Comparison of ENCODE assay signal across 15 cellular contexts in genomic region chr9:114803459-114803858, GRCh38. TPM values are rescaled to one million over a fixed set of nuclear protein-coding genes. Genes with fewer than 3 reads are reported as not detected.
A peak's percentile ranks its signal among the peaks of the same experiment; 100 is the strongest.
DNase-seq lines count a peak whose midpoint lies in the region; ATAC-seq and TF ChIP-seq lines count a peak whose summit lies in the region.
"Had no signal": no experiment of that assay in that cellular context is flagged by ENCODE, and none has a peak within 500 bp of the region (broad histone marks: within the 10 kb centered on the region; RNA-seq: fewer than 3 reads in every experiment).

No MANE protein-coding gene starts in this region.

- peak overlapping the region; percentile 37 for H3K14ac ChIP-seq in IMR-90 (replicated peaks; ENCODE audit: low read depth, low read length)

- H2BK5ac ChIP-seq in IMR-90 (ENCODE audit: low read depth, low read length, poor library complexity, severe bottlenecking), result no peak overlapping the region

- dilution Hi-C loops in IMR-90 (cut with HindIII; ENCODE audit: low sequenced_read_pairs, unreplicated experiment), result no loop called here

- H3K23ac ChIP-seq in IMR-90 (ENCODE audit: low read depth, low read length), result no peak overlapping the region

- H3K27me3 ChIP-seq in Caco-2 (replicated peaks; ENCODE audit: control insufficient read depth, insufficient read depth, low read length) (no peaks in the 10 kb centered on the region), IMR-90 (ENCODE audit: control insufficient read depth, insufficient read depth, low read length) (peaks cover 11% of the 10 kb centered on the region)
- no peaks in the 10 kb centered on the region for H3K27me3 ChIP-seq in CD4-positive, alpha-beta memory T cell (ENCODE audit: insufficient read depth, low read length)
- H3K27me3 ChIP-seq: BE2C, breast epithelium, right lobe of liver had no signal

- CTCF ChIA-PET in Caco-2 (lab: Charles Lee) (interaction anchor here (1.0 kb wide), 1 partner anchor 104 kb away, joined by 3 read pairs; no protein-coding TSS in a partner anchor), IMR-90 (lab: Yijun Ruan, JAX) (interaction anchor here (2.8 kb wide), 1 partner anchor 104 kb away, joined by 8 read pairs; no protein-coding TSS in a partner anchor)
- CTCF ChIA-PET in activated naive CD4-positive, alpha-beta T cell treated with anti-CD3 and anti-CD28 coated beads for 36 hours (lab: Charles Lee), result no interaction called here
- CTCF ChIA-PET in CD4-positive, alpha-beta memory T cell (lab: Charles Lee; ENCODE audit: partially characterized antibody), result no interaction called here

- BruUV-seq in Caco-2 (replicated peaks; lab: Mats Ljungman, UMichigan), result no TSS peak
- BruUV-seq in IMR-90 (replicated peaks; lab: Mats Ljungman, UMichigan), result no TSS peak

- H3K4me1 Mint-ChIP-seq in Caco-2 (ENCODE audit: low read depth, unreplicated experiment), result peaks cover 47% of the 10 kb centered on the region
- peaks cover 51% of the 10 kb centered on the region for H3K4me1 Mint-ChIP-seq in progenitor cell of endocrine pancreas (ENCODE audit: low read depth)
- H3K4me1 Mint-ChIP-seq in activated naive CD4-positive, alpha-beta T cell treated with anti-CD3 and anti-CD28 coated beads for 36 hours (ENCODE audit: low read depth), result peaks cover 30% of the 10 kb centered on the region
- peaks cover 21 to 25% (median 24%) of the 10 kb centered on the region in 4 donors for H3K4me1 Mint-ChIP-seq in CD4-positive, alpha-beta memory T cell

- no peak overlapping the region for H4K91ac ChIP-seq in IMR-90 (ENCODE audit: insufficient read depth, low read depth, low read length)

- no peak for TF ChIP-seq POLR2A in IMR-90 (IDR thresholded peaks at IDR 0.05; ENCODE audit: low read depth, low read length)

- H3K4me1 ChIP-seq in Caco-2 (peaks cover 61% of the 10 kb centered on the region), IMR-90 (ENCODE audit: control insufficient read depth, insufficient read depth, low read length) (peaks cover 17% of the 10 kb centered on the region)
- peaks cover 21% of the 10 kb centered on the region for H3K4me1 ChIP-seq in CD4-positive, alpha-beta memory T cell (ENCODE audit: insufficient read depth, low read length)
- H3K4me1 ChIP-seq: BE2C had no signal

- no peak overlapping the region for H3K4me2 ChIP-seq in IMR-90 (ENCODE audit: low read depth, low read length)

- in situ Hi-C loops in IMR-90 (cut with MboI; ENCODE audit: low sequenced_read_pairs), result no loop called here

- H2BK15ac ChIP-seq in IMR-90 (ENCODE audit: low read depth, low read length), result peak overlapping the region; percentile 35; the same call in 1 of the 3 replicates

- H3K27me3 Mint-ChIP-seq in Caco-2 (ENCODE audit: insufficient read depth, unreplicated experiment), result no peaks in the 10 kb centered on the region
- no peaks in the 10 kb centered on the region for H3K27me3 Mint-ChIP-seq in progenitor cell of endocrine pancreas
- H3K27me3 Mint-ChIP-seq in activated naive CD4-positive, alpha-beta T cell treated with anti-CD3 and anti-CD28 coated beads for 36 hours (ENCODE audit: low read depth), result peaks cover 2% of the 10 kb centered on the region
- H3K27me3 Mint-ChIP-seq in CD4-positive, alpha-beta memory T cell, result no peaks in the 10 kb centered on the region

- intact Hi-C loops in Caco-2 (cut with micrococcal nuclease; ENCODE audit: unreplicated experiment) (loop anchor here (10.0 kb wide), 1 partner anchor 721 kb away; no protein-coding TSS in a partner anchor), IMR-90 (cut with micrococcal nuclease) (no loop called here), left ventricle myocardium superior (cut with micrococcal nuclease) (no loop called here)
- intact Hi-C loops in activated naive CD4-positive, alpha-beta T cell treated with anti-CD3 and anti-CD28 coated beads for 36 hours (cut with micrococcal nuclease), result no loop called here
- intact Hi-C loops in CD4-positive, alpha-beta memory T cell (cut with micrococcal nuclease), result no loop called here

- H3K79me1 ChIP-seq in IMR-90 (ENCODE audit: low read depth in 1 of 2, low read length in 2 of 2), result no peaks in the 10 kb centered on the region

- H3K56ac ChIP-seq in IMR-90 (ENCODE audit: extremely low read depth, insufficient read depth, low read length), result no peak overlapping the region

- H3K36me3 Mint-ChIP-seq in Caco-2 (ENCODE audit: insufficient read depth, unreplicated experiment), result no peaks in the 10 kb centered on the region
- H3K36me3 Mint-ChIP-seq in progenitor cell of endocrine pancreas (ENCODE audit: insufficient read depth), result no peaks in the 10 kb centered on the region
- H3K36me3 Mint-ChIP-seq in activated naive CD4-positive, alpha-beta T cell treated with anti-CD3 and anti-CD28 coated beads for 36 hours (ENCODE audit: low read depth), result no peaks in the 10 kb centered on the region
- no peaks in the 10 kb centered on the region for H3K36me3 Mint-ChIP-seq in CD4-positive, alpha-beta memory T cell

- H4K8ac ChIP-seq in IMR-90 (ENCODE audit: low read depth in 2 of 2, low read length in 2 of 2), result no peak overlapping the region

- no peak overlapping the region for H2AK9ac ChIP-seq in IMR-90 (replicated peaks; ENCODE audit: low read depth, low read length, poor library complexity)

- no peaks in the 10 kb centered on the region for H3K36me3 ChIP-seq in Caco-2 (ENCODE audit: control insufficient read depth, insufficient read depth, low read length)
- no peaks in the 10 kb centered on the region for H3K36me3 ChIP-seq in IMR-90 (ENCODE audit: control insufficient read depth, insufficient read depth, low read length)
- no peaks in the 10 kb centered on the region for H3K36me3 ChIP-seq in CD4-positive, alpha-beta memory T cell (ENCODE audit: insufficient read depth, low read length)
- H3K36me3 ChIP-seq: BE2C, breast epithelium, right lobe of liver had no signal

- H3K4me3 Mint-ChIP-seq in Caco-2 (ENCODE audit: unreplicated experiment) (peak overlapping the region; percentile 56), progenitor cell of endocrine pancreas (ENCODE audit: low read depth) (no peak overlapping the region)
- H3K4me3 Mint-ChIP-seq in activated naive CD4-positive, alpha-beta T cell treated with anti-CD3 and anti-CD28 coated beads for 36 hours, result no peak overlapping the region
- no peak overlapping the region for H3K4me3 Mint-ChIP-seq in CD4-positive, alpha-beta memory T cell
- H3K4me3 Mint-ChIP-seq: activated T-cell treated with anti-CD3 and anti-CD28 coated beads, Interleukin-2, amount 50 U/mL, for 72 hours had no signal

- no peak overlapping the region for H3K4me3 ChIP-seq in Caco-2 (ENCODE audit: low read depth, low read length)
- H3K4me3 ChIP-seq in IMR-90 (ENCODE audit: insufficient read depth, low read depth, low read length), result no peak overlapping the region
- no peak overlapping the region for H3K4me3 ChIP-seq in CD4-positive, alpha-beta memory T cell (ENCODE audit: low read length in 2 of 2)
- H3K4me3 ChIP-seq: breast epithelium, right lobe of liver had no signal

- POLR2A ChIA-PET in Caco-2 (lab: Charles Lee) (no interaction called here), IMR-90 (lab: Charles Lee; ENCODE audit: unreplicated experiment) (no interaction called here)
- POLR2A ChIA-PET in CD4-positive, alpha-beta memory T cell (lab: Charles Lee; ENCODE audit: partially characterized antibody), result no interaction called here

- no peak for DNase-seq in Caco-2
- no peak for DNase-seq in IMR-90
- no peak for DNase-seq in left ventricle myocardium superior
- DNase-seq in progenitor cell of endocrine pancreas (ENCODE audit: low spot score, unreplicated experiment), result no peak
- DNase-seq in activated naive CD4-positive, alpha-beta T cell treated with anti-CD3 and anti-CD28 coated beads for 36 hours, result no peak
- no peak for DNase-seq in CD4-positive, alpha-beta memory T cell
- no peak for DNase-seq in stimulated activated CD4-positive, alpha-beta T cell treated with anti-CD3 and anti-CD28 coated beads, Interleukin-4, amount 100 ng/mL, for 24 hours
- DNase-seq: activated T-cell treated with anti-CD3 and anti-CD28 coated beads, Interleukin-2, amount 50 U/mL, for 72 hours; BE2C; midbrain; NCI-H1436 treated with DMSO at 0.1 percent for 48 hours; right lobe of liver; stimulated activated CD4-positive, alpha-beta T cell treated with anti-CD3 and anti-CD28 coated beads, Interleukin-2, amount 100 ng/mL, for 24 hours had no signal

- no peak overlapping the region for H4K5ac ChIP-seq in IMR-90 (ENCODE audit: low read depth, low read length)

- peaks cover 4% of the 10 kb centered on the region; the same call in 1 of the 2 replicates for H4K20me1 ChIP-seq in IMR-90 (ENCODE audit: insufficient read depth, low read length)

- peak overlapping the region; percentile 25 for H2AK5ac ChIP-seq in IMR-90 (ENCODE audit: low read depth, low read length)

- peaks cover 10% of the 10 kb centered on the region for H3K9me1 ChIP-seq in IMR-90 (ENCODE audit: insufficient read depth, low read length)

- peak overlapping the region; percentile 52 for H3K4ac ChIP-seq in IMR-90 (ENCODE audit: low read depth, low read length)

- H3K9me3 ChIP-seq in Caco-2 (no peaks in the 10 kb centered on the region), IMR-90 (ENCODE audit: control insufficient read depth, insufficient read depth, low read length) (no peaks in the 10 kb centered on the region)
- no peaks in the 10 kb centered on the region for H3K9me3 ChIP-seq in CD4-positive, alpha-beta memory T cell (ENCODE audit: control insufficient read depth in 1 of 2, low read length in 2 of 2)
- H3K9me3 ChIP-seq: BE2C, breast epithelium, right lobe of liver had no signal

- no peak overlapping the region; the same call in 1 of the 2 replicates for H3K18ac ChIP-seq in IMR-90 (ENCODE audit: low read depth, low read length)

- no peak overlapping the region for H2BK120ac ChIP-seq in IMR-90 (ENCODE audit: low read depth, low read length)

- H2AFZ ChIP-seq in IMR-90 (replicated peaks; ENCODE audit: low read length, poor library complexity), result no peak overlapping the region

- peak overlapping the region; percentile 70 for H3K27ac Mint-ChIP-seq in Caco-2 (ENCODE audit: unreplicated experiment)
- H3K27ac Mint-ChIP-seq in progenitor cell of endocrine pancreas, result peak overlapping the region; percentile 30
- no peak overlapping the region for H3K27ac Mint-ChIP-seq in activated naive CD4-positive, alpha-beta T cell treated with anti-CD3 and anti-CD28 coated beads for 36 hours
- H3K27ac Mint-ChIP-seq in CD4-positive, alpha-beta memory T cell, result peak overlapping the region in 3 of 7 donors; percentile 2 to 36 (median 10)
- H3K27ac Mint-ChIP-seq: activated T-cell treated with anti-CD3 and anti-CD28 coated beads, Interleukin-2, amount 50 U/mL, for 72 hours had no signal

- H3K9me3 Mint-ChIP-seq in Caco-2 (ENCODE audit: unreplicated experiment), result no peaks in the 10 kb centered on the region
- H3K9me3 Mint-ChIP-seq in progenitor cell of endocrine pancreas (ENCODE audit: low read depth), result no peaks in the 10 kb centered on the region
- H3K9me3 Mint-ChIP-seq in activated naive CD4-positive, alpha-beta T cell treated with anti-CD3 and anti-CD28 coated beads for 36 hours, result no peaks in the 10 kb centered on the region
- H3K9me3 Mint-ChIP-seq in CD4-positive, alpha-beta memory T cell, result no peaks in the 10 kb centered on the region

- peak overlapping the region; percentile 33; the same call in 1 of the 2 replicates for H3K27ac ChIP-seq in IMR-90 (ENCODE audit: insufficient read depth, low read length)
- H3K27ac ChIP-seq in CD4-positive, alpha-beta memory T cell (ENCODE audit: low read depth, low read length), result no peak overlapping the region
- H3K27ac ChIP-seq: right lobe of liver had no signal

- 0 out of 2 replicates have a peak overlapping the region, but pooled peaks have one; percentile 22 for H2BK20ac ChIP-seq in IMR-90 (ENCODE audit: low read depth, low read length)

- no peak for ATAC-seq in IMR-90 (ENCODE audit: low read depth)
- peak; percentile 29 for ATAC-seq in left ventricle myocardium superior
- ATAC-seq: activated T-cell treated with anti-CD3 and anti-CD28 coated beads, Interleukin-2, amount 50 U/mL, for 72 hours; Panc1 had no signal

- TF ChIP-seq CTCF in Caco-2 (IDR thresholded peaks at IDR 0.05; ENCODE audit: insufficient read depth in 1 of 2, low read depth in 1 of 2, low read length in 1 of 2, severe bottlenecking in 1 of 2, unreplicated experiment in 1 of 2), result no peak
- TF ChIP-seq CTCF in IMR-90 (conservative IDR thresholded peaks at IDR 0.05; ENCODE audit: low read depth, low read length), result no peak
- no peak for TF ChIP-seq CTCF in progenitor cell of endocrine pancreas (IDR thresholded peaks at IDR 0.05; ENCODE audit: unreplicated experiment)

- H3K9ac ChIP-seq in IMR-90 (ENCODE audit: low read depth, low read length), result no peak overlapping the region

- TF ChIP-seq RAD21 in IMR-90 (IDR thresholded peaks at IDR 0.05; ENCODE audit: low read length), result no peak

RNA-seq across cellular contexts. Expression of gene TNFSF15, which starts 2.4 kb away (rescaled TPM):
- total RNA-seq in Caco-2 (2022) (0.66 and 1.00 TPM in 2 replicates), IMR-90 (2012; rRNA removed) (under 0.01 and 0.18 TPM in 2 replicates), left ventricle myocardium superior (not detected), progenitor cell of endocrine pancreas (2.1 and 2.3 TPM in 2 replicates)
- polyA plus RNA-seq in IMR-90 (2012; rRNA removed), result 0.01 and 0.03 TPM in 2 replicates
- 0.01 TPM in 1 of 2 replicates, not detected in the other for polyA plus RNA-seq in IMR-90 (2012; cell fraction: cytosol; rRNA removed)
- polyA plus RNA-seq in IMR-90 (2012; cell fraction: nucleus; rRNA removed; ENCODE audit: low replicate concordance), result 0.01 and 0.03 TPM in 2 replicates
- total RNA-seq in activated naive CD4-positive, alpha-beta T cell treated with anti-CD3 and anti-CD28 coated beads for 36 hours, result under 1 TPM; 0.62 to 0.74 TPM
- under 1 TPM; 0.06 to 0.11 TPM for total RNA-seq in CD4-positive, alpha-beta memory T cell
- not detected for polyA plus RNA-seq in CD4-positive, alpha-beta memory T cell

Comparison
In these comparisons a context has a peak if more than half of its experiments do, and no peak if none do; other contexts are left out.
1. CTCF ChIA-PET loops: an anchor here in Caco-2 (1.0 kb wide) and IMR-90 (2.8 kb wide); none called in activated naive CD4-positive, alpha-beta T cell treated with anti-CD3 and anti-CD28 coated beads for 36 hours and CD4-positive, alpha-beta memory T cell.